12 cellular contexts compared by ENCODE assay signal in genomic region chr17:42563950-42564349, GRCh38. TPM values are rescaled to one million over a fixed set of nuclear protein-coding genes. Genes with fewer than 3 reads are reported as not detected.
DNase-seq lines count a peak whose midpoint lies in the region; ATAC-seq, FAIRE-seq and TF ChIP-seq lines count a peak whose summit lies in the region.
"Had no signal": no experiment of that assay in that cellular context is flagged by ENCODE, and none has a peak within 500 bp of the region (broad histone marks: within the 10 kb centered on the region; RNA-seq: fewer than 3 reads in every experiment).

No MANE protein-coding gene starts in this region.

- ATAC-seq in activated T-helper 17 cell treated with anti-CD3 and anti-CD28 coated beads, Interleukin-2, amount 50 U/mL, for 72 hours (replicated peaks) = no peak
- ATAC-seq in HG03457 (IDR thresholded peaks at IDR 0.05; ENCODE audit: unreplicated experiment) = no peak

- H2AFZ ChIP-seq in mesenchymal stem cell (ENCODE audit: low read depth, low read length) = no peak overlapping the region

- H3K18ac ChIP-seq in mesenchymal stem cell (ENCODE audit: low read depth in 1 of 2, low read length in 2 of 2) = no peak overlapping the region

- H4K91ac ChIP-seq in mesenchymal stem cell (ENCODE audit: low read length) = no peak overlapping the region

- DNase-seq in GM12864 (ENCODE audit: low read depth) (no peak), mesenchymal stem cell (no peak), GM19239 (ENCODE audit: insufficient read length, low spot score) (no peak), NCI-H1694 (lab: John Stamatoyannopoulos, UW) (no peak), GM19238 (ENCODE audit: insufficient read length, low spot score) (no peak)
- DNase-seq: activated CD4-positive, alpha-beta T cell treated with anti-CD3 and anti-CD28 coated beads, Interleukin-2, amount 50 U/mL, for 4 hours; cerebellar nuclear complex; HCEC 1CT had no signal

- peak overlapping the region; percentile 97 for H3K9ac ChIP-seq in mesenchymal stem cell (ENCODE audit: low read length)

- H2BK5ac ChIP-seq in mesenchymal stem cell (ENCODE audit: low read depth, low read length, poor library complexity, severe bottlenecking) = no peak overlapping the region

- peak overlapping the region; percentile 93 for H3K27ac ChIP-seq in 22Rv1
- H3K27ac ChIP-seq in mesenchymal stem cell (ENCODE audit: low read length, poor library complexity, severe bottlenecking) = no peak overlapping the region

- peaks cover 40 to 47% of the 10 kb centered on the region in 2 experiments for H3K36me3 ChIP-seq in mesenchymal stem cell (ENCODE audit: control insufficient read depth in 1 of 2, insufficient read depth in 2 of 2, low read depth in 1 of 2, low read length in 2 of 2)

- no peaks in the 10 kb centered on the region for H3K27me3 Mint-ChIP-seq in activated T-helper 17 cell treated with anti-CD3 and anti-CD28 coated beads, Interleukin-2, amount 50 U/mL, for 72 hours

- peaks cover 28% of the 10 kb centered on the region for H3K79me1 ChIP-seq in mesenchymal stem cell (replicated peaks; ENCODE audit: low read length, poor library complexity, severe bottlenecking)

- H3K4me2 ChIP-seq in mesenchymal stem cell (ENCODE audit: low read length, poor library complexity, severe bottlenecking) = no peak overlapping the region

- H3K4me1 ChIP-seq in mesenchymal stem cell (ENCODE audit: control insufficient read depth, insufficient read depth, low read depth, low read length) = peaks cover 49% of the 10 kb centered on the region

- H3K23ac ChIP-seq in mesenchymal stem cell (ENCODE audit: low read length in 2 of 2) = no peak overlapping the region

- FAIRE-seq in GM19239 (lab: Jason Lieb, UNC) = no peak

- H3K27me3 ChIP-seq in mesenchymal stem cell (ENCODE audit: control insufficient read depth in 1 of 2, insufficient read depth in 1 of 2, low read length in 2 of 2) = no peaks in the 10 kb centered on the region

- no peaks in the 10 kb centered on the region for H3K9me3 ChIP-seq in mesenchymal stem cell (ENCODE audit: control insufficient read depth, low read length)
- H3K9me3 ChIP-seq: prostate gland had no signal

- peak overlapping the region; percentile 98 for H3K27ac Mint-ChIP-seq in activated T-helper 17 cell treated with anti-CD3 and anti-CD28 coated beads, Interleukin-2, amount 50 U/mL, for 72 hours

- H4K8ac ChIP-seq in mesenchymal stem cell (ENCODE audit: low read length) = no peak overlapping the region

- 78% methylated on average over 7 of the region's 9 CpGs for WGBS in mesenchymal stem cell

- H2BK15ac ChIP-seq in mesenchymal stem cell (ENCODE audit: low read depth, poor library complexity, severe bottlenecking) = no peak overlapping the region

- peaks cover 59% of the 10 kb centered on the region for H3K36me3 Mint-ChIP-seq in activated T-helper 17 cell treated with anti-CD3 and anti-CD28 coated beads, Interleukin-2, amount 50 U/mL, for 72 hours (ENCODE audit: low read depth)

- no peak overlapping the region for H3K4ac ChIP-seq in mesenchymal stem cell (ENCODE audit: low read depth in 1 of 2, low read length in 2 of 2)

- TF ChIP-seq CTCF in 22Rv1 (IDR thresholded peaks at IDR 0.05) = no peak
- TF ChIP-seq CTCF in GM12864 (IDR thresholded peaks at IDR 0.05; ENCODE audit: low read depth, low read length, missing control alignments) = no peak

- no peak overlapping the region for H3K14ac ChIP-seq in mesenchymal stem cell (ENCODE audit: low read length in 2 of 2)

- H2AK5ac ChIP-seq in mesenchymal stem cell (ENCODE audit: low read length, severe bottlenecking) = no peak overlapping the region

- peaks cover 15% of the 10 kb centered on the region for H3K4me1 Mint-ChIP-seq in activated T-helper 17 cell treated with anti-CD3 and anti-CD28 coated beads, Interleukin-2, amount 50 U/mL, for 72 hours

- peak overlapping the region; percentile 93 for H3K4me3 Mint-ChIP-seq in activated T-helper 17 cell treated with anti-CD3 and anti-CD28 coated beads, Interleukin-2, amount 50 U/mL, for 72 hours

- H2BK12ac ChIP-seq in mesenchymal stem cell (ENCODE audit: low read length in 2 of 2) = no peak overlapping the region

- no peaks in the 10 kb centered on the region for H3K9me3 Mint-ChIP-seq in activated T-helper 17 cell treated with anti-CD3 and anti-CD28 coated beads, Interleukin-2, amount 50 U/mL, for 72 hours

- H2BK120ac ChIP-seq in mesenchymal stem cell (ENCODE audit: low read depth, low read length) = no peak overlapping the region

- H3K4me3 ChIP-seq in GM12864 (ENCODE audit: low read depth, low read length) = peak overlapping the region; percentile 94
- peak overlapping the region in 1 of 2 experiments; percentile 95 for H3K4me3 ChIP-seq in mesenchymal stem cell (ENCODE audit: insufficient read depth in 1 of 2, low read depth in 1 of 2, low read length in 2 of 2)

RNA-seq across cellular contexts. Expression of gene COASY, which starts 2.0 kb away (rescaled TPM):
- total RNA-seq in activated T-helper 17 cell treated with anti-CD3 and anti-CD28 coated beads, Interleukin-2, amount 50 U/mL, for 72 hours = 100 to 1,000 TPM in 1 of 2 donors, 10 to 100 TPM in 1; 76.7 to 108 TPM
- 77.2 TPM for polyA plus RNA-seq in mesenchymal stem cell (2013, experiment 1 of 2)
- 75.7 TPM for polyA plus RNA-seq in mesenchymal stem cell (2013, experiment 2 of 2)

RNA-seq across cellular contexts. Expression of gene MLX, which starts 3.0 kb away (rescaled TPM):
- 10 to 100 TPM; 46.2 to 57.8 TPM for total RNA-seq in activated T-helper 17 cell treated with anti-CD3 and anti-CD28 coated beads, Interleukin-2, amount 50 U/mL, for 72 hours
- polyA plus RNA-seq in mesenchymal stem cell (2013, experiment 1 of 2) = 45.3 TPM
- polyA plus RNA-seq in mesenchymal stem cell (2013, experiment 2 of 2) = 45.3 TPM

RNA-seq across cellular contexts. Expression of gene HSD17B1, which starts 11.2 kb away (rescaled TPM):
- total RNA-seq in activated T-helper 17 cell treated with anti-CD3 and anti-CD28 coated beads, Interleukin-2, amount 50 U/mL, for 72 hours = under 1 TPM; 0.82 to 0.90 TPM
- polyA plus RNA-seq in mesenchymal stem cell (2013, experiment 1 of 2) = 0.57 TPM
- polyA plus RNA-seq in mesenchymal stem cell (2013, experiment 2 of 2) = 0.59 TPM

RNA-seq across cellular contexts. Expression of gene PSMC3IP, which starts 13.6 kb away (rescaled TPM):
- 10 to 100 TPM; 25.9 to 34.2 TPM for total RNA-seq in activated T-helper 17 cell treated with anti-CD3 and anti-CD28 coated beads, Interleukin-2, amount 50 U/mL, for 72 hours
- 5.2 TPM for polyA plus RNA-seq in mesenchymal stem cell (2013, experiment 1 of 2)
- polyA plus RNA-seq in mesenchymal stem cell (2013, experiment 2 of 2) = 4.7 TPM

RNA-seq across cellular contexts. Expression of gene NAGLU, which starts 27.9 kb away (rescaled TPM):
- total RNA-seq in activated T-helper 17 cell treated with anti-CD3 and anti-CD28 coated beads, Interleukin-2, amount 50 U/mL, for 72 hours = 10 to 100 TPM in 1 of 2 donors, 1 to 10 TPM in 1; 8.4 to 11.0 TPM
- 51.2 TPM for polyA plus RNA-seq in mesenchymal stem cell (2013, experiment 1 of 2)
- 52.1 TPM for polyA plus RNA-seq in mesenchymal stem cell (2013, experiment 2 of 2)
